Comparison of ENCODE assay signal across 14 cellular contexts in genomic region chr19:45590300-45591003, GRCh38. TPM values are rescaled to one million over a fixed set of nuclear protein-coding genes. Genes with fewer than 3 reads are reported as not detected.
"Had no signal": no experiment of that assay in that cellular context is flagged by ENCODE, and none has a peak within 500 bp of the region (broad histone marks: within the 10 kb centered on the region; RNA-seq: fewer than 3 reads in every experiment).

No MANE protein-coding gene starts in this region.

- H3K9me3 ChIP-seq: esophagus squamous epithelium, thyroid gland, uterus had no signal

- H3K36me3 ChIP-seq: esophagus squamous epithelium, thyroid gland, uterus had no signal

- H3K27ac ChIP-seq: esophagus squamous epithelium, thyroid gland, uterus had no signal

- DNase-seq: cortex of kidney; effector CD4-positive, alpha-beta T cell; esophagus squamous epithelium; hippocampal formation; uterus had no signal

- H3K4me3 Mint-ChIP-seq: activated CD4-positive, alpha-beta T cell treated with anti-CD3 and anti-CD28 coated beads, Interleukin-2, amount 10 ng/mL, durations not matched to agents 7 days and 5 days; nephron; T-helper 2 cell treated with Interferon-gamma antibody and Interleukin-4, amounts not matched to agents 5 μg/mL and 100 μg/mL, for 36 hours had no signal

- H3K27me3 ChIP-seq: thyroid gland, uterus had no signal

- H3K4me3 ChIP-seq: esophagus squamous epithelium, thyroid gland, uterus had no signal

- H3K4me1 Mint-ChIP-seq: nephron had no signal

- H3K4me1 ChIP-seq: uterus had no signal

- H3K9me3 Mint-ChIP-seq: activated CD4-positive, alpha-beta T cell treated with anti-CD3 and anti-CD28 coated beads, Interleukin-2, amount 10 ng/mL, durations not matched to agents 7 days and 5 days; activated T-helper 17 cell treated with anti-CD3 and anti-CD28 coated beads, Interleukin-2, amount 50 U/mL, for 72 hours; nephron; T-helper 2 cell treated with Interferon-gamma antibody and Interleukin-4, amounts not matched to agents 5 μg/mL and 100 μg/mL, for 36 hours had no signal

- FAIRE-seq: endothelial cell of umbilical vein had no signal

- H3K27ac Mint-ChIP-seq: activated CD4-positive, alpha-beta T cell treated with anti-CD3 and anti-CD28 coated beads, Interleukin-2, amount 10 ng/mL, durations not matched to agents 7 days and 5 days; activated T-helper 17 cell treated with anti-CD3 and anti-CD28 coated beads, Interleukin-2, amount 50 U/mL, for 72 hours; T-helper 2 cell treated with Interferon-gamma antibody and Interleukin-4, amounts not matched to agents 5 μg/mL and 100 μg/mL, for 36 hours had no signal

RNA-seq across cellular contexts. Expression of gene GPR4, which starts 11.6 kb away (rescaled TPM):
- total RNA-seq: activated CD4-positive, alpha-beta T cell treated with anti-CD3 and anti-CD28 coated beads, Interleukin-2, amount 10 ng/mL, durations not matched to agents 7 days and 5 days; fibroblast of villous mesenchyme; kidney epithelial cell; osteoblast had no signal
